12 cellular contexts compared by ENCODE assay signal in genomic region chr15:92889390-92890113, GRCh38. TPM values are rescaled to one million over a fixed set of nuclear protein-coding genes. Genes with fewer than 3 reads are reported as not detected.
DNase-seq lines count a peak whose midpoint lies in the region; ATAC-seq and TF ChIP-seq lines count a peak whose summit lies in the region.
"Had no signal": no experiment of that assay in that cellular context is flagged by ENCODE, and none has a peak within 500 bp of the region (broad histone marks: within the 10 kb centered on the region; RNA-seq: fewer than 3 reads in every experiment).

No MANE protein-coding gene starts in this region.

- no peak for TF ChIP-seq EP300 in stomach (IDR thresholded peaks at IDR 0.05)

- H3K4me3 Mint-ChIP-seq in activated CD8-positive, alpha-beta memory T cell treated with anti-CD3 and anti-CD28 coated beads, Interleukin-2, amount 10 ng/mL, durations not matched to agents 7 days and 5 days = peak overlapping the region; percentile 55
- H3K4me3 Mint-ChIP-seq in activated CD8-positive, alpha-beta T cell treated with anti-CD3 and anti-CD28 coated beads, Interleukin-2, amount 10 ng/mL, durations not matched to agents 7 days and 5 days = peak overlapping the region; percentile 63
- H3K4me3 Mint-ChIP-seq in immature natural killer cell = peak overlapping the region in 2 of 5 donors; percentile 22 to 51

- peak overlapping the region; percentile 80 for H3K27ac Mint-ChIP-seq in activated CD8-positive, alpha-beta memory T cell treated with anti-CD3 and anti-CD28 coated beads, Interleukin-2, amount 10 ng/mL, durations not matched to agents 7 days and 5 days
- peak overlapping the region; percentile 51 for H3K27ac Mint-ChIP-seq in activated CD8-positive, alpha-beta T cell treated with anti-CD3 and anti-CD28 coated beads, Interleukin-2, amount 10 ng/mL, durations not matched to agents 7 days and 5 days
- H3K27ac Mint-ChIP-seq in immature natural killer cell = peak overlapping the region; percentile 35 to 85 (median 78)

- peaks cover 66% of the 10 kb centered on the region for H3K4me1 Mint-ChIP-seq in activated CD8-positive, alpha-beta memory T cell treated with anti-CD3 and anti-CD28 coated beads, Interleukin-2, amount 10 ng/mL, durations not matched to agents 7 days and 5 days
- H3K4me1 Mint-ChIP-seq in activated CD8-positive, alpha-beta T cell treated with anti-CD3 and anti-CD28 coated beads, Interleukin-2, amount 10 ng/mL, durations not matched to agents 7 days and 5 days (ENCODE audit: low read depth) = peaks cover 67% of the 10 kb centered on the region
- H3K4me1 Mint-ChIP-seq in immature natural killer cell = peaks cover 59 to 95% of the 10 kb centered on the region in 2 donors

- WGBS in stomach, 5 donors = 63 to 77% (median 74%) methylated on average over 5 of the region's 5 CpGs

- in situ Hi-C loops in brain microvascular endothelial cell (cut with HindIII; ENCODE audit: low pct_ligation_motif_present, low sequenced_read_pairs) = loop anchor here (10.0 kb wide), 1 partner anchor 75 kb away; no protein-coding TSS in a partner anchor

- DNase-seq in activated CD8-positive, alpha-beta memory T cell treated with anti-CD3 and anti-CD28 coated beads, Interleukin-2, amount 10 ng/mL, durations not matched to agents 7 days and 5 days = no peak
- no peak for DNase-seq in activated CD8-positive, alpha-beta memory T cell treated with anti-CD3 and anti-CD28 coated beads for 24 hours
- no peak for DNase-seq in activated CD8-positive, alpha-beta T cell treated with anti-CD3 and anti-CD28 coated beads, Interleukin-2, amount 10 ng/mL, durations not matched to agents 7 days and 5 days
- DNase-seq in immature natural killer cell = no peak
- no peak for DNase-seq in stomach
- no peak for DNase-seq in glomerular visceral epithelial cell (ENCODE audit: extremely low spot score)
- DNase-seq in brain microvascular endothelial cell = no peak
- DNase-seq: ACHN, NCI-H446, SJCRH30 had no signal

- peaks cover 29 to 80% (median 62%) of the 10 kb centered on the region in 4 donors for H3K4me1 ChIP-seq in stomach

- H3K36me3 ChIP-seq in stomach = peaks cover 42 to 84% (median 67%) of the 10 kb centered on the region in 4 donors
- H3K36me3 ChIP-seq in brain microvascular endothelial cell (replicated peaks) = peaks cover 60% of the 10 kb centered on the region

- ATAC-seq in activated CD8-positive, alpha-beta memory T cell treated with anti-CD3 and anti-CD28 coated beads, Interleukin-2, amount 10 ng/mL, durations not matched to agents 7 days and 5 days = peak; percentile 57
- ATAC-seq in activated CD8-positive, alpha-beta T cell treated with anti-CD3 and anti-CD28 coated beads, Interleukin-2, amount 10 ng/mL, durations not matched to agents 7 days and 5 days = peak; percentile 18
- no peak for ATAC-seq in GM18870 (IDR thresholded peaks at IDR 0.05; ENCODE audit: unreplicated experiment)

- H3K27me3 ChIP-seq in stomach = no peaks in the 10 kb centered on the region
- H3K27me3 ChIP-seq in brain microvascular endothelial cell (replicated peaks) = no peaks in the 10 kb centered on the region
- H3K27me3 ChIP-seq: cardiac muscle cell, SJCRH30 had no signal

- TF ChIP-seq POLR2A in stomach (IDR thresholded peaks at IDR 0.05) = no peak

- no peak overlapping the region for H3K4me3 ChIP-seq in stomach
- no peak overlapping the region for H3K4me3 ChIP-seq in brain microvascular endothelial cell (ENCODE audit: low read depth, low read length)
- H3K4me3 ChIP-seq: cardiac muscle cell, SJCRH30 had no signal

- H3K9me3 ChIP-seq in stomach = no peaks in the 10 kb centered on the region
- H3K9me3 ChIP-seq: SJCRH30 had no signal

- intact Hi-C loops in stomach (cut with DNase I; ENCODE audit: low total_unique reads) = no loop called here

- H3K27ac ChIP-seq in stomach = peak overlapping the region in 3 of 5 donors; percentile 55 to 100 (median 99)
- no peak overlapping the region for H3K27ac ChIP-seq in brain microvascular endothelial cell
- H3K27ac ChIP-seq: cardiac muscle cell, SJCRH30 had no signal

- CTCF ChIA-PET in activated CD8-positive, alpha-beta memory T cell treated with anti-CD3 and anti-CD28 coated beads, Interleukin-2, amount 10 ng/mL, durations not matched to agents 7 days and 5 days (lab: Charles Lee) = interaction anchor here (1.0 to 2.4 kb wide), 7 partner anchors 10 to 80 kb away, joined by 3 to 12 read pairs (median 4); partner anchors contain the start of gene CHD2
- CTCF ChIA-PET in activated CD8-positive, alpha-beta T cell treated with anti-CD3 and anti-CD28 coated beads, Interleukin-2, amount 10 ng/mL, durations not matched to agents 7 days and 5 days (lab: Charles Lee) = interaction anchor here (0.9 to 2.3 kb wide), 6 partner anchors 11 to 92 kb away, joined by 3 to 18 read pairs (median 5); partner anchors contain the start of gene CHD2

- H3K9me3 Mint-ChIP-seq in activated CD8-positive, alpha-beta memory T cell treated with anti-CD3 and anti-CD28 coated beads, Interleukin-2, amount 10 ng/mL, durations not matched to agents 7 days and 5 days (ENCODE audit: low read depth) = no peaks in the 10 kb centered on the region
- H3K9me3 Mint-ChIP-seq in activated CD8-positive, alpha-beta T cell treated with anti-CD3 and anti-CD28 coated beads, Interleukin-2, amount 10 ng/mL, durations not matched to agents 7 days and 5 days (ENCODE audit: insufficient read depth) = no peaks in the 10 kb centered on the region
- no peaks in the 10 kb centered on the region for H3K9me3 Mint-ChIP-seq in immature natural killer cell

- no peak for TF ChIP-seq CTCF in stomach (IDR thresholded peaks at IDR 0.05)
- no peak for TF ChIP-seq CTCF in brain microvascular endothelial cell (IDR thresholded peaks at IDR 0.05; ENCODE audit: low read depth, low read length, missing control alignments)

- H3K36me3 Mint-ChIP-seq in activated CD8-positive, alpha-beta memory T cell treated with anti-CD3 and anti-CD28 coated beads, Interleukin-2, amount 10 ng/mL, durations not matched to agents 7 days and 5 days = peaks cover 80% of the 10 kb centered on the region
- peaks cover 92% of the 10 kb centered on the region for H3K36me3 Mint-ChIP-seq in activated CD8-positive, alpha-beta T cell treated with anti-CD3 and anti-CD28 coated beads, Interleukin-2, amount 10 ng/mL, durations not matched to agents 7 days and 5 days (ENCODE audit: low read depth)
- H3K36me3 Mint-ChIP-seq in immature natural killer cell = peaks cover 25 to 54% (median 32%) of the 10 kb centered on the region in 3 donors

- POLR2A ChIA-PET in activated CD8-positive, alpha-beta T cell treated with anti-CD3 and anti-CD28 coated beads, Interleukin-2, amount 10 ng/mL, durations not matched to agents 7 days and 5 days (lab: Charles Lee) = interaction anchor here (1.2 to 8.8 kb wide), 4 partner anchors 15 to 80 kb away, joined by 5 to 594 read pairs (median 22); partner anchors contain the start of gene CHD2

- H3K27me3 Mint-ChIP-seq in activated CD8-positive, alpha-beta memory T cell treated with anti-CD3 and anti-CD28 coated beads, Interleukin-2, amount 10 ng/mL, durations not matched to agents 7 days and 5 days = no peaks in the 10 kb centered on the region
- H3K27me3 Mint-ChIP-seq in activated CD8-positive, alpha-beta T cell treated with anti-CD3 and anti-CD28 coated beads, Interleukin-2, amount 10 ng/mL, durations not matched to agents 7 days and 5 days (ENCODE audit: low read depth) = no peaks in the 10 kb centered on the region
- peaks cover 0 to 4% (median 2%) of the 10 kb centered on the region in 3 donors for H3K27me3 Mint-ChIP-seq in immature natural killer cell (ENCODE audit: low read depth in 3 of 3)

RNA-seq across cellular contexts. Expression of gene CHD2, which starts 10.6 kb away (rescaled TPM):
- total RNA-seq in activated CD8-positive, alpha-beta memory T cell treated with anti-CD3 and anti-CD28 coated beads, Interleukin-2, amount 10 ng/mL, durations not matched to agents 7 days and 5 days = 100 to 1,000 TPM; 121 to 151 TPM
- total RNA-seq in activated CD8-positive, alpha-beta T cell treated with anti-CD3 and anti-CD28 coated beads, Interleukin-2, amount 10 ng/mL, durations not matched to agents 7 days and 5 days = 100 to 1,000 TPM; 137 to 144 TPM
- polyA plus RNA-seq in immature natural killer cell (10 to 100 TPM; 24.7 to 77.7 (median 36.9) TPM), stomach (10 to 100 TPM; 21.5 to 29.5 (median 23.5) TPM)
- total RNA-seq in stomach = 100 to 1,000 TPM; 124 to 833 (median 164) TPM
